8 cellular contexts compared by ENCODE assay signal in genomic region chr22:21937041-21937820, GRCh38. TPM values are rescaled to one million over a fixed set of nuclear protein-coding genes. Genes with fewer than 3 reads are reported as not detected.
DNase-seq lines count a peak whose midpoint lies in the region; ATAC-seq, FAIRE-seq and TF ChIP-seq lines count a peak whose summit lies in the region.

No MANE protein-coding gene starts in this region.

- FAIRE-seq in GM19239 (lab: Jason Lieb, UNC), result no peak

- dilution Hi-C loops in IMR-90 (cut with HindIII; ENCODE audit: low sequenced_read_pairs, unreplicated experiment), result no loop called here

- POLR2A ChIA-PET in IMR-90 (lab: Charles Lee; ENCODE audit: unreplicated experiment), result no interaction called here

- peak overlapping the region; percentile 99 for H2AFZ ChIP-seq in IMR-90 (replicated peaks; ENCODE audit: low read length, poor library complexity)

- H2BK15ac ChIP-seq in IMR-90 (ENCODE audit: low read depth, low read length), result peak overlapping the region; percentile 2; the same call in 1 of the 3 replicates

- no TSS peak for BruUV-seq in IMR-90 (replicated peaks; lab: Mats Ljungman, UMichigan)

- CTCF ChIA-PET in IMR-90 (lab: Yijun Ruan, JAX), result interaction anchor here (0.6 to 1.8 kb wide), 5 partner anchors 15 to 308 kb away, joined by 3 to 12 read pairs (median 4); partner anchors contain the start of gene PPM1F

- WGBS in IMR-90 (ENCODE audit: extremely low coverage in 2 of 2, insufficient read length in 1 of 2), 2 experiments, result 76% methylated on average over 15 of the region's 20 CpGs; no CpG with 5 or more reads in 1 of the 2 experiments
- WGBS in stomach, 5 donors, result 60 to 74% (median 70%) methylated on average over 9 to 20 of the region's 20 CpGs

- H3K9me3 ChIP-seq in IMR-90 (ENCODE audit: control insufficient read depth, insufficient read depth, low read length) (no peaks in the 10 kb centered on the region), stomach (no peaks in the 10 kb centered on the region)

- no peak for TF ChIP-seq RAD21 in IMR-90 (IDR thresholded peaks at IDR 0.05; ENCODE audit: low read length)

- no peak for TF ChIP-seq CTCF in IMR-90 (conservative IDR thresholded peaks at IDR 0.05; ENCODE audit: low read depth, low read length)
- no peak for TF ChIP-seq CTCF in stomach (IDR thresholded peaks at IDR 0.05)

- peak overlapping the region; percentile 8; the same call in 1 of the 2 replicates for H3K18ac ChIP-seq in IMR-90 (ENCODE audit: low read depth, low read length)

- H4K20me1 ChIP-seq in IMR-90 (ENCODE audit: insufficient read depth, low read length), result peaks cover 4% of the 10 kb centered on the region; the same call in 1 of the 2 replicates

- H3K4ac ChIP-seq in IMR-90 (ENCODE audit: low read depth, low read length), result peak overlapping the region; percentile 79

- peak overlapping the region; percentile 66 for H2BK120ac ChIP-seq in IMR-90 (ENCODE audit: low read depth, low read length)

- peaks cover 19 to 70% of the 10 kb centered on the region in 2 experiments for H3K79me1 ChIP-seq in IMR-90 (ENCODE audit: low read depth in 1 of 2, low read length in 2 of 2)

- peak overlapping the region; percentile 15 for H3K9ac ChIP-seq in IMR-90 (ENCODE audit: low read depth, low read length)

- peaks cover 22% of the 10 kb centered on the region for H3K4me1 ChIP-seq in IMR-90 (ENCODE audit: control insufficient read depth, insufficient read depth, low read length)
- peaks cover 37 to 66% (median 52%) of the 10 kb centered on the region in 4 donors for H3K4me1 ChIP-seq in stomach

- in situ Hi-C loops in IMR-90 (cut with MboI; ENCODE audit: low sequenced_read_pairs), result loop anchor here (5.0 kb wide), 1 partner anchor 225 kb away; no protein-coding TSS in a partner anchor

- H4K5ac ChIP-seq in IMR-90 (ENCODE audit: low read depth, low read length), result peak overlapping the region; percentile 23

- H3K27me3 ChIP-seq in IMR-90 (ENCODE audit: control insufficient read depth, insufficient read depth, low read length), result no peaks in the 10 kb centered on the region
- H3K27me3 ChIP-seq in stomach, result no peaks in the 10 kb centered on the region

- peak overlapping the region; percentile 39; the same call in 1 of the 2 replicates for H3K56ac ChIP-seq in IMR-90 (ENCODE audit: extremely low read depth, insufficient read depth, low read length)

- H3K4me3 ChIP-seq in IMR-90 (ENCODE audit: insufficient read depth, low read depth, low read length), result no peak overlapping the region
- H3K4me3 ChIP-seq in stomach, result peak overlapping the region; percentile 48 to 61 (median 54)

- no peak for TF ChIP-seq POLR2A in IMR-90 (IDR thresholded peaks at IDR 0.05; ENCODE audit: low read depth, low read length)
- no peak for TF ChIP-seq POLR2A in stomach (IDR thresholded peaks at IDR 0.05)

- peak overlapping the region; percentile 93 for H3K23ac ChIP-seq in IMR-90 (ENCODE audit: low read depth, low read length)

- peak overlapping the region; percentile 97 for H2AK9ac ChIP-seq in IMR-90 (replicated peaks; ENCODE audit: low read depth, low read length, poor library complexity)

- H3K14ac ChIP-seq in IMR-90 (replicated peaks; ENCODE audit: low read depth, low read length), result peak overlapping the region; percentile 68

- peaks cover 8% of the 10 kb centered on the region; the same call in 1 of the 2 replicates for H3K9me1 ChIP-seq in IMR-90 (ENCODE audit: insufficient read depth, low read length)

- peak overlapping the region; percentile 95 for H4K91ac ChIP-seq in IMR-90 (ENCODE audit: insufficient read depth, low read depth, low read length)

- peak overlapping the region; percentile 49 to 91 for H4K8ac ChIP-seq in IMR-90 (ENCODE audit: low read depth in 2 of 2, low read length in 2 of 2)

- H2BK20ac ChIP-seq in IMR-90 (ENCODE audit: low read depth, low read length), result peak overlapping the region; percentile 59

- H3K27ac ChIP-seq in IMR-90 (ENCODE audit: insufficient read depth, low read length) (peak overlapping the region; percentile 87), angular gyrus (ENCODE audit: low read depth, low read length) (peak overlapping the region; percentile 98), stomach (peak overlapping the region; percentile 86 to 97 (median 95))

- intact Hi-C loops in IMR-90 (cut with micrococcal nuclease), result loop anchor here (5.0 kb wide), 2 partner anchors 70 to 270 kb away; partner anchors contain the start of genes MAPK1 and PPIL2
- intact Hi-C loops in stomach (cut with DNase I; ENCODE audit: low total_unique reads), result no loop called here

- TF ChIP-seq EP300 in stomach (IDR thresholded peaks at IDR 0.05), result no peak

- H2BK5ac ChIP-seq in IMR-90 (ENCODE audit: low read depth, low read length, poor library complexity, severe bottlenecking), result peak overlapping the region; percentile 95

- H3K4me2 ChIP-seq in IMR-90 (ENCODE audit: low read depth, low read length), result peak overlapping the region; percentile 69; the same call in 1 of the 2 replicates

- peaks cover 27% of the 10 kb centered on the region for H3K36me3 ChIP-seq in IMR-90 (ENCODE audit: control insufficient read depth, insufficient read depth, low read length)
- H3K36me3 ChIP-seq in stomach, result peaks cover 17 to 43% (median 35%) of the 10 kb centered on the region in 4 donors

- no peak for ATAC-seq in IMR-90 (ENCODE audit: low read depth)
- ATAC-seq in GM21528 (IDR thresholded peaks at IDR 0.05; ENCODE audit: low FRiP score, unreplicated experiment), result no peak

- peak overlapping the region; percentile 94 for H2AK5ac ChIP-seq in IMR-90 (ENCODE audit: low read depth, low read length)

- no peak for DNase-seq in IMR-90
- peak; percentile 82 for DNase-seq in kidney tubule cell (ENCODE audit: low spot score)
- DNase-seq in stomach, result peak; percentile 62
- DNase-seq in GM19239 (ENCODE audit: insufficient read length, low spot score), result no peak
- DNase-seq in NCI-H510A (lab: John Stamatoyannopoulos, UW), result no peak
- DNase-seq in A172 (ENCODE audit: low spot score), result no peak

TF ChIP-seq in IMR-90, 13 proteins besides CTCF, POLR2A, EP300 and RAD21:
- TF ChIP-seq SMC3 (IDR thresholded peaks at IDR 0.05; ENCODE audit: low read depth, low read length) (no peak), NFE2L2 (IDR thresholded peaks at IDR 0.05; ENCODE audit: low read depth, low read length) (no peak), RCOR1 (IDR thresholded peaks at IDR 0.05; ENCODE audit: insufficient replicate concordance, low read length) (no peak), MAFK (IDR thresholded peaks at IDR 0.05; ENCODE audit: low read depth, low read length) (no peak)

RNA-seq across cellular contexts. Expression of gene PPM1F, which starts 15.4 kb away (rescaled TPM):
- 20.8 and 25.0 TPM in 2 replicates for total RNA-seq in IMR-90 (2012; rRNA removed)
- 30.3 and 34.0 TPM in 2 replicates for polyA plus RNA-seq in IMR-90 (2012; rRNA removed)
- 23.8 and 28.1 TPM in 2 replicates for polyA plus RNA-seq in IMR-90 (2012; cell fraction: cytosol; rRNA removed)
- 59.4 and 83.4 TPM in 2 replicates for polyA plus RNA-seq in IMR-90 (2012; cell fraction: nucleus; rRNA removed; ENCODE audit: low replicate concordance)
- total RNA-seq in stomach, result 100 to 1,000 TPM in 1 of 5 donors, 10 to 100 TPM in 4; 12.6 to 285 (median 22.3) TPM
- 1 to 10 TPM; 6.7 to 9.9 (median 8.1) TPM for polyA plus RNA-seq in stomach
- total RNA-seq in A172 (2014; rRNA removed; shearing (Covaris generic)), result 37.6 and 43.3 TPM in 2 replicates

RNA-seq across cellular contexts. Expression of gene TOP3B, which starts 45.4 kb away (rescaled TPM):
- total RNA-seq in IMR-90 (2012; rRNA removed), result 19.7 and 23.5 TPM in 2 replicates
- polyA plus RNA-seq in IMR-90 (2012; rRNA removed), result 21.8 and 23.0 TPM in 2 replicates
- 7.9 and 10.6 TPM in 2 replicates for polyA plus RNA-seq in IMR-90 (2012; cell fraction: cytosol; rRNA removed)
- 57.4 and 109 TPM in 2 replicates for polyA plus RNA-seq in IMR-90 (2012; cell fraction: nucleus; rRNA removed; ENCODE audit: low replicate concordance)
- 100 to 1,000 TPM in 1 of 5 donors, 10 to 100 TPM in 4; 25.0 to 509 (median 38.5) TPM for total RNA-seq in stomach
- polyA plus RNA-seq in stomach, result 10 to 100 TPM in 1 of 3 donors, 1 to 10 TPM in 2; 3.8 to 13.8 (median 5.9) TPM
- 18.8 and 20.5 TPM in 2 replicates for total RNA-seq in A172 (2014; rRNA removed; shearing (Covaris generic))

Comparison
In these comparisons a context has a peak if more than half of its experiments do, and no peak if none do; other contexts are left out.
1. DNase-seq: peak in kidney tubule cell (single experiment) and stomach (single experiment); none in IMR-90 (single experiment), GM19239 (single experiment), NCI-H510A (single experiment) and A172 (single experiment).
2. Peak in every context shown above with its lines, with median percentiles within 50 percentile points of each other: H3K27ac ChIP-seq.